In genomic region chr4:114900934-114901333, GRCh38 we compare ENCODE assay signal across 7 cellular contexts.
"Had no signal": no experiment of that assay in that cellular context is flagged by ENCODE, and none has a peak within 500 bp of the region (broad histone marks: within the 10 kb centered on the region; RNA-seq: fewer than 3 reads in every experiment).

No MANE protein-coding gene starts in this region.

- H3K9ac ChIP-seq: KMS-11 had no signal

- H3K27ac ChIP-seq: HL-60, KMS-11 had no signal

- DNase-seq: IMR-90, KBM-7, KG1 had no signal

- FAIRE-seq: HTR-8/SVneo, K562 had no signal

- ATAC-seq: K562 had no signal

- H3K4me2 ChIP-seq: KMS-11 had no signal

- H3K4me3 ChIP-seq: K562 had no signal
